ENCODE assay signal across 18 cellular contexts in the genomic region with DNA sequence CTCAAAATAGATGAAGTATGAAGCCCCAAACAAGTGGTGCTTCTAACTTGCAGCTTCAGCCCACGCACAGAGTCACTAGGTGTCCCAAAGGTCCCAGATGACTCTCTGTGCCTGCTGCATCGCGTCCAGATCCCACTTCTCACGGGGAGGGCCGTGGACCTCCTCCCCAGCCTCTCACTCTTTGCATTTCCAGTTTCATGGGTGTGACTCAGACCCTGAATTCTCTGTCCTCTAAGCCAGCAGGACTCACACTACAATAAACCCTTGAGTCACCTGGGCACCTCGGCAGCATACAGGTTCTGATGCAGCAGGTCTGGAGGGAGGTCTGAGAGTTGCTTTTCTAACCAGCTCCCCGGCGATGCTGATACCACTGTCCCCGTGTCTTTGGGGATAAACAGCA.
DNase-seq lines count a peak whose midpoint lies in the region; ATAC-seq and TF ChIP-seq lines count a peak whose summit lies in the region.
"Had no signal": no experiment of that assay in that cellular context is flagged by ENCODE, and none has a peak within 500 bp of the region (broad histone marks: within the 10 kb centered on the region; RNA-seq: fewer than 3 reads in every experiment).

No MANE protein-coding gene starts in this region.

- DNase-seq in RWPE1 (ENCODE audit: low spot score): peak; percentile 3
- DNase-seq in mesendoderm: peak; percentile 8
- DNase-seq in thyroid gland: no peak
- no peak for DNase-seq in AG08395 (ENCODE audit: low spot score)
- DNase-seq in activated naive CD8-positive, alpha-beta T cell treated with anti-CD3 and anti-CD28 coated beads, Interleukin-2, amount 50 U/mL, for 24 hours: no peak
- DNase-seq in 8988T: no peak
- DNase-seq: CD8-positive, alpha-beta memory T cell; DMS 273 treated with DMSO at 0.1 percent for 48 hours; GOT3; NCI-H1048; NCI-H345; NCI-H526 treated with DMSO at 0.1 percent for 48 hours; PC-9; T-cell had no signal

- no peak for TF ChIP-seq POLR2A in thyroid gland (IDR thresholded peaks at IDR 0.05)

- no peaks in the 10 kb centered on the region for H3K36me3 Mint-ChIP-seq in activated naive CD8-positive, alpha-beta T cell treated with anti-CD3 and anti-CD28 coated beads, Interleukin-2, amount 50 U/mL, for 24 hours (ENCODE audit: low read depth)
- H3K36me3 Mint-ChIP-seq: CD8-positive, alpha-beta memory T cell; T-cell had no signal

- H3K27me3 ChIP-seq in mesendoderm (ENCODE audit: insufficient read depth, low read length, poor library complexity) (no peaks in the 10 kb centered on the region), thyroid gland (no peaks in the 10 kb centered on the region)

- no peak overlapping the region for H3K4ac ChIP-seq in mesendoderm (ENCODE audit: low read depth, low read length)

- H2AK5ac ChIP-seq in mesendoderm (ENCODE audit: low read length): no peak overlapping the region

- no peak overlapping the region for H4K5ac ChIP-seq in mesendoderm (ENCODE audit: low read length)

- no peak overlapping the region for H3K23ac ChIP-seq in mesendoderm (ENCODE audit: low read length)

- no peak overlapping the region for H3K56ac ChIP-seq in mesendoderm (ENCODE audit: low read length)

- no peaks in the 10 kb centered on the region for H3K4me1 Mint-ChIP-seq in activated naive CD8-positive, alpha-beta T cell treated with anti-CD3 and anti-CD28 coated beads, Interleukin-2, amount 50 U/mL, for 24 hours
- H3K4me1 Mint-ChIP-seq: CD8-positive, alpha-beta memory T cell; T-cell had no signal

- no peak overlapping the region for H3K18ac ChIP-seq in mesendoderm (ENCODE audit: low read length)

- intact Hi-C loops in thyroid gland (cut with DNase I): no loop called here

- TF ChIP-seq CTCF in RWPE1 (conservative IDR thresholded peaks at IDR 0.05; ENCODE audit: low read depth) (no peak), thyroid gland (IDR thresholded peaks at IDR 0.05) (no peak)

- H3K4me3 Mint-ChIP-seq in activated naive CD8-positive, alpha-beta T cell treated with anti-CD3 and anti-CD28 coated beads, Interleukin-2, amount 50 U/mL, for 24 hours: no peak overlapping the region
- H3K4me3 Mint-ChIP-seq: CD8-positive, alpha-beta memory T cell; T-cell had no signal

- POLR2A ChIA-PET in RWPE1 (lab: Yijun Ruan, JAX; ENCODE audit: low non-redundant PET): no interaction called here

- H3K79me1 ChIP-seq in mesendoderm (ENCODE audit: low read length): no peaks in the 10 kb centered on the region

- H3K27me3 Mint-ChIP-seq in activated naive CD8-positive, alpha-beta T cell treated with anti-CD3 and anti-CD28 coated beads, Interleukin-2, amount 50 U/mL, for 24 hours: no peaks in the 10 kb centered on the region
- H3K27me3 Mint-ChIP-seq: CD8-positive, alpha-beta memory T cell; T-cell had no signal

- CTCF ChIA-PET in RWPE1 (lab: Yijun Ruan, JAX): interaction anchor here (0.6 kb wide), 1 partner anchor 92 kb away, joined by 3 read pairs; no protein-coding TSS in a partner anchor

- no peak overlapping the region for H3K4me3 ChIP-seq in mesendoderm (ENCODE audit: low read length)
- no peak overlapping the region for H3K4me3 ChIP-seq in thyroid gland (replicated peaks in 1 of 3)
- H3K4me3 ChIP-seq: PC-9, SK-N-MC had no signal

- H4K8ac ChIP-seq in mesendoderm (ENCODE audit: low read depth, low read length): no peak overlapping the region

- no peaks in the 10 kb centered on the region for H3K9me3 ChIP-seq in thyroid gland

- H3K4me1 ChIP-seq in mesendoderm (ENCODE audit: control insufficient read depth, low read depth, low read length): no peaks in the 10 kb centered on the region
- H3K4me1 ChIP-seq in thyroid gland: no peaks in the 10 kb centered on the region

- H3K27ac ChIP-seq in RWPE1 (no peak overlapping the region), mesendoderm (ENCODE audit: low read depth, low read length) (no peak overlapping the region), thyroid gland (no peak overlapping the region)
- H3K27ac ChIP-seq: PC-9, SK-N-MC had no signal

- H3K9ac ChIP-seq in mesendoderm (ENCODE audit: low read length): no peak overlapping the region

- H2BK15ac ChIP-seq in mesendoderm (replicated peaks; ENCODE audit: low read depth): no peak overlapping the region

- no CpG with 5 or more reads among the region's 9 CpGs for WGBS in mesendoderm (ENCODE audit: extremely low coverage, insufficient coverage, low lambda C conversion rate)
- WGBS in thyroid gland, 2 donors: 64 to 70% methylated on average over 9 of the region's 9 CpGs

- H2BK5ac ChIP-seq in mesendoderm (ENCODE audit: low read length): no peak overlapping the region

- H2BK120ac ChIP-seq in mesendoderm (ENCODE audit: low read depth, low read length): no peak overlapping the region

- H3K79me2 ChIP-seq in mesendoderm (ENCODE audit: control insufficient read depth, insufficient read depth, low read length): no peaks in the 10 kb centered on the region

- H3K36me3 ChIP-seq in mesendoderm (ENCODE audit: control insufficient read depth, insufficient read depth, low read length) (no peaks in the 10 kb centered on the region), thyroid gland (no peaks in the 10 kb centered on the region)

- H3K9me3 Mint-ChIP-seq in activated naive CD8-positive, alpha-beta T cell treated with anti-CD3 and anti-CD28 coated beads, Interleukin-2, amount 50 U/mL, for 24 hours: no peaks in the 10 kb centered on the region
- H3K9me3 Mint-ChIP-seq: CD8-positive, alpha-beta memory T cell; T-cell had no signal

- no peak overlapping the region for H3K4me2 ChIP-seq in mesendoderm (ENCODE audit: low read length)
- H3K4me2 ChIP-seq: PC-9 had no signal

- H3K27ac Mint-ChIP-seq in activated naive CD8-positive, alpha-beta T cell treated with anti-CD3 and anti-CD28 coated beads, Interleukin-2, amount 50 U/mL, for 24 hours: no peak overlapping the region
- H3K27ac Mint-ChIP-seq: CD8-positive, alpha-beta memory T cell; T-cell had no signal

- ATAC-seq in GM21447 (IDR thresholded peaks at IDR 0.05; ENCODE audit: unreplicated experiment) (peak; percentile 60), HG02885 (IDR thresholded peaks at IDR 0.05; ENCODE audit: poor library complexity, unreplicated experiment) (peak; percentile 55)
- ATAC-seq in activated naive CD8-positive, alpha-beta T cell treated with anti-CD3 and anti-CD28 coated beads, Interleukin-2, amount 50 U/mL, for 24 hours: no peak
- ATAC-seq: Right ventricle myocardium inferior, T-cell had no signal

Comparison
In these comparisons a context has a peak if more than half of its experiments do, and no peak if none do; other contexts are left out.
1. DNase-seq: peak in RWPE1 (single experiment) and mesendoderm (single experiment); none in thyroid gland (0 of 2), AG08395 (single experiment), activated naive CD8-positive, alpha-beta T cell treated with anti-CD3 and anti-CD28 coated beads, Interleukin-2, amount 50 U/mL, for 24 hours (single experiment) and 8988T (single experiment).